ENCODE assay signal across 9 cellular contexts in the genomic region with DNA sequence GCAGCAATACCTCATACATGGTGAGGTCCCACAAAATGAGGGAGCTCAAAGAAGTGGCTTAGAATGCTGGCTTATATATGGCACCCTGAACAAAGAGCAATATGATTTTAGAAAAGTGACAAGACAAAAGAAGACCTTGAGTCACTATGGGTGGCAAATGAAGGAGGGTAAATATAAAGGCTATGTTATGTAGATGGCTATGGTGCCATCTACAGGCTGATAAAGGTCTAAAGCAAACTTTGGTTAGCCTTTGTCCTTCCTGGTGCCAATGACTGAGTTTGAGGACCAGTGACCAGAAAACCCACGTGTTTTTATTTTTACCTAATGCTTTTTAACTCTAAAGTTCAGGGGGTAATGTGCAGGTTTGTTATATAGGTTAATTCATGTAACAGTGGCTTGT.
A peak's percentile ranks its signal among the peaks of the same experiment; 100 is the strongest.
DNase-seq lines count a peak whose midpoint lies in the region; ATAC-seq and TF ChIP-seq lines count a peak whose summit lies in the region.
"Had no signal": no experiment of that assay in that cellular context is flagged by ENCODE, and none has a peak within 500 bp of the region (broad histone marks: within the 10 kb centered on the region; RNA-seq: fewer than 3 reads in every experiment).

No MANE protein-coding gene starts in this region.

- DNase-seq in heart left ventricle (no peak), Right ventricle myocardium inferior (ENCODE audit: missing footprints) (no peak), LoVo (ENCODE audit: low spot score) (peak; percentile 23), adrenal gland (no peak), mucosa of descending colon (peak in 1 of 3 donors; percentile 2), spleen (no peak)
- no peak for DNase-seq in activated CD8-positive, alpha-beta T cell treated with anti-CD3 and anti-CD28 coated beads for 36 hours

- WGBS in heart left ventricle, 4 donors, result 11 to 25% (median 15%) methylated on average over 1 of the region's 1 CpG
- 17 to 41% (median 32%) methylated on average over 1 of the region's 1 CpG for WGBS in adrenal gland, 4 donors
- WGBS in spleen, 5 donors, result 16 to 27% (median 25%) methylated on average over 1 of the region's 1 CpG

- no peak overlapping the region for H3K4me3 Mint-ChIP-seq in activated CD8-positive, alpha-beta T cell treated with anti-CD3 and anti-CD28 coated beads for 36 hours
- H3K4me3 Mint-ChIP-seq: central memory CD8-positive, alpha-beta T cell had no signal

- no peak overlapping the region for H3K27ac Mint-ChIP-seq in activated CD8-positive, alpha-beta T cell treated with anti-CD3 and anti-CD28 coated beads for 36 hours

- TF ChIP-seq POLR2A in heart left ventricle (IDR thresholded peaks at IDR 0.05), result no peak
- no peak for TF ChIP-seq POLR2A in adrenal gland (IDR thresholded peaks at IDR 0.05)
- TF ChIP-seq POLR2A in spleen (IDR thresholded peaks at IDR 0.05), result no peak

- H3K27ac ChIP-seq in heart left ventricle (no peak overlapping the region), adrenal gland (no peak overlapping the region), spleen (no peak overlapping the region)

- intact Hi-C loops in heart left ventricle (cut with DNase I) (loop anchor here in 3 of 10 donors (5.0 kb wide), 2 partner anchors 67 to 72 kb away; no protein-coding TSS in a partner anchor), Right ventricle myocardium inferior (cut with DNase I) (no loop called here), adrenal gland (cut with DNase I) (no loop called here), mucosa of descending colon (cut with DNase I, micrococcal nuclease) (no loop called here), spleen (cut with DNase I; ENCODE audit: low total_unique reads) (no loop called here)
- intact Hi-C loops in activated CD8-positive, alpha-beta T cell treated with anti-CD3 and anti-CD28 coated beads for 36 hours (cut with micrococcal nuclease), result no loop called here

- H3K9me3 ChIP-seq in heart left ventricle (no peaks in the 10 kb centered on the region), adrenal gland (replicated peaks in 1 of 3) (no peaks in the 10 kb centered on the region), mucosa of descending colon (no peaks in the 10 kb centered on the region), spleen (peaks cover 0 to 4% (median 0%) of the 10 kb centered on the region in 8 donors)

- peaks cover 2% of the 10 kb centered on the region for H3K27me3 Mint-ChIP-seq in activated CD8-positive, alpha-beta T cell treated with anti-CD3 and anti-CD28 coated beads for 36 hours

- ATAC-seq in heart left ventricle (peak in 2 of 4 donors; percentile 65 to 72), Right ventricle myocardium inferior (no peak), mucosa of descending colon (peak; percentile 68), HG03025 (IDR thresholded peaks at IDR 0.05; ENCODE audit: low FRiP score, unreplicated experiment) (no peak)
- no peak for ATAC-seq in activated CD8-positive, alpha-beta T cell treated with anti-CD3 and anti-CD28 coated beads for 36 hours

- H3K27me3 ChIP-seq in heart left ventricle, result no peaks in the 10 kb centered on the region
- no peaks in the 10 kb centered on the region for H3K27me3 ChIP-seq in adrenal gland
- no peaks in the 10 kb centered on the region for H3K27me3 ChIP-seq in spleen (replicated peaks in 1 of 7)

- H3K4me3 ChIP-seq in heart left ventricle, result no peak overlapping the region
- H3K4me3 ChIP-seq in adrenal gland, result no peak overlapping the region
- no peak overlapping the region for H3K4me3 ChIP-seq in mucosa of descending colon
- no peak overlapping the region for H3K4me3 ChIP-seq in spleen

- POLR2A ChIA-PET in activated CD8-positive, alpha-beta T cell treated with anti-CD3 and anti-CD28 coated beads for 36 hours (lab: Charles Lee), result no interaction called here

- peak in 11 of 12 donors; percentile 11 to 52 (median 37) for TF ChIP-seq CTCF in heart left ventricle (IDR thresholded peaks at IDR 0.05)
- peak in 4 of 6 experiments; percentile 21 to 37 (median 30) for TF ChIP-seq CTCF in adrenal gland (IDR thresholded peaks at IDR 0.05)
- TF ChIP-seq CTCF in mucosa of descending colon (IDR thresholded peaks at IDR 0.05), result no peak
- TF ChIP-seq CTCF in spleen (IDR thresholded peaks at IDR 0.05 in 8 of 11, conservative IDR thresholded peaks at IDR 0.05 in 3 of 11), result peak in 4 of 11 experiments; percentile 19 to 36 (median 26)
- no peak for TF ChIP-seq CTCF in activated CD8-positive, alpha-beta T cell treated with anti-CD3 and anti-CD28 coated beads for 36 hours (IDR thresholded peaks at IDR 0.05)

- no peaks in the 10 kb centered on the region for H3K9me3 Mint-ChIP-seq in activated CD8-positive, alpha-beta T cell treated with anti-CD3 and anti-CD28 coated beads for 36 hours
- H3K9me3 Mint-ChIP-seq: central memory CD8-positive, alpha-beta T cell had no signal

- H3K36me3 ChIP-seq in heart left ventricle (no peaks in the 10 kb centered on the region), adrenal gland (replicated peaks in 1 of 2) (no peaks in the 10 kb centered on the region), mucosa of descending colon (ENCODE audit: low read depth) (no peaks in the 10 kb centered on the region), spleen (no peaks in the 10 kb centered on the region)

- H3K36me3 Mint-ChIP-seq in activated CD8-positive, alpha-beta T cell treated with anti-CD3 and anti-CD28 coated beads for 36 hours (ENCODE audit: low read depth), result no peaks in the 10 kb centered on the region

- CTCF ChIA-PET in activated CD8-positive, alpha-beta T cell treated with anti-CD3 and anti-CD28 coated beads for 36 hours (lab: Charles Lee), result interaction anchor here (0.7 to 3.0 kb wide), 6 partner anchors 11 to 105 kb away, joined by 3 to 22 read pairs (median 4); no protein-coding TSS in a partner anchor

- H3K4me1 Mint-ChIP-seq in activated CD8-positive, alpha-beta T cell treated with anti-CD3 and anti-CD28 coated beads for 36 hours (ENCODE audit: low read depth), result no peaks in the 10 kb centered on the region
- H3K4me1 Mint-ChIP-seq: central memory CD8-positive, alpha-beta T cell had no signal

- H3K4me1 ChIP-seq in heart left ventricle, result no peaks in the 10 kb centered on the region
- no peaks in the 10 kb centered on the region for H3K4me1 ChIP-seq in adrenal gland (replicated peaks in 1 of 2)
- H3K4me1 ChIP-seq in mucosa of descending colon (ENCODE audit: low read depth), result no peaks in the 10 kb centered on the region
- H3K4me1 ChIP-seq in spleen, result no peaks in the 10 kb centered on the region

Comparison
In these comparisons a context has a peak if more than half of its experiments do, and no peak if none do; other contexts are left out.
1. CTCF ChIP-seq: peak in heart left ventricle (11 of 12) and adrenal gland (4 of 6); none in mucosa of descending colon (single experiment) and activated CD8-positive, alpha-beta T cell treated with anti-CD3 and anti-CD28 coated beads for 36 hours (single experiment).